Comparison of ENCODE assay signal across 20 cellular contexts in genomic region chr11:60305906-60306619, GRCh38. TPM values are rescaled to one million over a fixed set of nuclear protein-coding genes. Genes with fewer than 3 reads are reported as not detected.
DNase-seq lines count a peak whose midpoint lies in the region; ATAC-seq and TF ChIP-seq lines count a peak whose summit lies in the region.
"Had no signal": no experiment of that assay in that cellular context is flagged by ENCODE, and none has a peak within 500 bp of the region (broad histone marks: within the 10 kb centered on the region; RNA-seq: fewer than 3 reads in every experiment).

No MANE protein-coding gene starts in this region.

- WGBS in prostate gland, result 66% methylated on average over 3 of the region's 3 CpGs

- H3K9me3 Mint-ChIP-seq in HFFc6 (peaks cover 29% of the 10 kb centered on the region), natural killer cell (no peaks in the 10 kb centered on the region)
- no peaks in the 10 kb centered on the region for H3K9me3 Mint-ChIP-seq in stimulated activated memory B cell treated with anti-CD40 and anti-IgM and Interleukin-4, amounts not matched to agents 10 μg/mL and 1 μg/mL and 100 μg/mL, for 72 hours

- H3K27ac ChIP-seq in prostate gland, result no peak overlapping the region
- H3K27ac ChIP-seq: right atrium auricular region, thoracic aorta had no signal

- ATAC-seq in SK-N-SH treated with all-trans-retinoic acid at 6 μM for 48 hours (peak; percentile 33; the same call in 1 of the 3 replicates), natural killer cell (no peak)
- no peak for ATAC-seq in stimulated activated memory B cell treated with anti-CD40 and anti-IgM and Interleukin-4, amounts not matched to agents 10 μg/mL and 1 μg/mL and 100 μg/mL, for 72 hours
- ATAC-seq: activated CD4-positive, alpha-beta T cell treated with anti-CD3 and anti-CD28 coated beads for 36 hours; Right ventricle myocardium inferior had no signal

- no peak for TF ChIP-seq CTCF in HFFc6 (IDR thresholded peaks at IDR 0.05)
- TF ChIP-seq CTCF in fibroblast of villous mesenchyme (IDR thresholded peaks at IDR 0.05; ENCODE audit: insufficient read depth, low read depth, low read length), result no peak
- TF ChIP-seq CTCF in natural killer cell (IDR thresholded peaks at IDR 0.05), result no peak
- no peak for TF ChIP-seq CTCF in prostate gland (IDR thresholded peaks at IDR 0.05)

- H3K4me3 Mint-ChIP-seq in HFFc6 (peak overlapping the region; percentile 11; the same call in 1 of the 2 replicates), natural killer cell (no peak overlapping the region)
- H3K4me3 Mint-ChIP-seq in stimulated activated memory B cell treated with anti-CD40 and anti-IgM and Interleukin-4, amounts not matched to agents 10 μg/mL and 1 μg/mL and 100 μg/mL, for 72 hours, result no peak overlapping the region
- H3K4me3 Mint-ChIP-seq: activated CD4-positive, alpha-beta T cell treated with anti-CD3 and anti-CD28 coated beads for 36 hours had no signal

- TF ChIP-seq POLR2A in prostate gland (IDR thresholded peaks at IDR 0.05), result no peak

- intact Hi-C loops in natural killer cell (cut with micrococcal nuclease), result no loop called here
- intact Hi-C loops in prostate gland (cut with DNase I), result no loop called here

- H3K4me1 Mint-ChIP-seq in HFFc6 (ENCODE audit: low read depth) (peaks cover 4% of the 10 kb centered on the region; the same call in 1 of the 2 replicates), natural killer cell (no peaks in the 10 kb centered on the region)
- peaks cover 36% of the 10 kb centered on the region for H3K4me1 Mint-ChIP-seq in stimulated activated memory B cell treated with anti-CD40 and anti-IgM and Interleukin-4, amounts not matched to agents 10 μg/mL and 1 μg/mL and 100 μg/mL, for 72 hours

- H3K4me3 ChIP-seq in fibroblast of villous mesenchyme (ENCODE audit: low read depth, low read length), result no peak overlapping the region
- H3K4me3 ChIP-seq in prostate gland, result no peak overlapping the region
- H3K4me3 ChIP-seq: lung, right atrium auricular region, thoracic aorta had no signal

- H3K27ac Mint-ChIP-seq in HFFc6 (peak overlapping the region; percentile 11; the same call in 1 of the 2 replicates), natural killer cell (no peak overlapping the region)
- peak overlapping the region; percentile 93 for H3K27ac Mint-ChIP-seq in stimulated activated memory B cell treated with anti-CD40 and anti-IgM and Interleukin-4, amounts not matched to agents 10 μg/mL and 1 μg/mL and 100 μg/mL, for 72 hours
- H3K27ac Mint-ChIP-seq: activated CD4-positive, alpha-beta T cell treated with anti-CD3 and anti-CD28 coated beads for 36 hours had no signal

- DNase-seq in HFFc6 (peak; percentile 10), fibroblast of villous mesenchyme (ENCODE audit: low read depth) (peak; percentile 2), natural killer cell (no peak), prostate gland (ENCODE audit: low spot score) (no peak)
- DNase-seq in activated CD4-positive, CD25-positive, alpha-beta regulatory T cell (lab: John Stamatoyannopoulos, UW), result no peak
- DNase-seq: activated CD4-positive, alpha-beta T cell treated with anti-CD3 and anti-CD28 coated beads for 36 hours; activated CD8-positive, alpha-beta memory T cell treated with anti-CD3 and anti-CD28 coated beads, Interleukin-2, amount 50 U/mL, for 48 hours; activated naive CD4-positive, alpha-beta T cell treated with Interleukin-2 at 50 U/mL for 16 hours; C1 segment of cervical spinal cord; IMR-90; NCI-H1092; stimulated activated CD4-positive, alpha-beta T cell treated with anti-CD3 and anti-CD28 coated beads, Interleukin-1b, Interleukin-23, amount 100 ng/mL, for 48 hours had no signal

- no peaks in the 10 kb centered on the region for H3K36me3 ChIP-seq in prostate gland
- H3K36me3 ChIP-seq: right atrium auricular region, thoracic aorta had no signal

- H3K27me3 Mint-ChIP-seq in HFFc6 (ENCODE audit: insufficient read depth) (0 out of 2 replicates have a peak, but pooled peaks cover 1% of the 10 kb centered on the region), natural killer cell (ENCODE audit: low read depth in 2 of 2) (peaks cover 5 to 24% of the 10 kb centered on the region in 2 donors)
- no peaks in the 10 kb centered on the region for H3K27me3 Mint-ChIP-seq in stimulated activated memory B cell treated with anti-CD40 and anti-IgM and Interleukin-4, amounts not matched to agents 10 μg/mL and 1 μg/mL and 100 μg/mL, for 72 hours

- no peaks in the 10 kb centered on the region for H3K27me3 ChIP-seq in prostate gland (replicated peaks; ENCODE audit: insufficient read depth)
- H3K27me3 ChIP-seq: right atrium auricular region had no signal

- no peaks in the 10 kb centered on the region for H3K36me3 Mint-ChIP-seq in HFFc6 (ENCODE audit: low read depth)
- H3K36me3 Mint-ChIP-seq in stimulated activated memory B cell treated with anti-CD40 and anti-IgM and Interleukin-4, amounts not matched to agents 10 μg/mL and 1 μg/mL and 100 μg/mL, for 72 hours, result no peaks in the 10 kb centered on the region
- no peaks in the 10 kb centered on the region for H3K36me3 Mint-ChIP-seq in natural killer cell

- H3K9me3 ChIP-seq in prostate gland, result no peaks in the 10 kb centered on the region
- H3K9me3 ChIP-seq: right atrium auricular region, thoracic aorta had no signal

- no peaks in the 10 kb centered on the region for H3K4me1 ChIP-seq in prostate gland (replicated peaks)
- H3K4me1 ChIP-seq: right atrium auricular region had no signal

TF ChIP-seq in SK-N-SH treated with all-trans-retinoic acid at 6 μM for 48 hours, 23 proteins besides CTCF, POLR2A, EP300 and RAD21:
- TF ChIP-seq PPARA (CRISPR knock-in tag; IDR thresholded peaks at IDR 0.05; ENCODE audit: borderline replicate concordance), result no peak
- no peak for TF ChIP-seq ARNTL (CRISPR knock-in tag; IDR thresholded peaks at IDR 0.05; ENCODE audit: borderline replicate concordance, low read depth)
- no peak for TF ChIP-seq OSR1 (CRISPR knock-in tag; IDR thresholded peaks at IDR 0.05)

RNA-seq across cellular contexts. Expression of gene MS4A6E, which starts 21.0 kb away (rescaled TPM):
- not detected for total RNA-seq in HFFc6 (2021; fragmentation: NEBNext Ultra II Directional; extraction: Animal tissue kit (Norgen Biotek cat#: 25700))
- total RNA-seq in fibroblast of villous mesenchyme (not detected in 2 replicates), natural killer cell (not detected), prostate gland (1 to 10 TPM in 1 of 2 donors, not detected in 1; 1.4 TPM)
- total RNA-seq: activated CD4-positive, alpha-beta T cell treated with anti-CD3 and anti-CD28 coated beads for 36 hours; H1; IMR-90; right atrium auricular region; Right ventricle myocardium inferior; T-helper 2 cell treated with Interferon-gamma antibody and Interleukin-4, amounts not matched to agents 100 ng/mL and 5 ng/mL, for 36 hours; thoracic aorta had no signal

RNA-seq across cellular contexts. Expression of gene MS4A4A, which starts 25.6 kb away (rescaled TPM):
- not detected for total RNA-seq in HFFc6 (2021; fragmentation: NEBNext Ultra II Directional; extraction: Animal tissue kit (Norgen Biotek cat#: 25700))
- total RNA-seq in fibroblast of villous mesenchyme (not detected in 2 replicates), natural killer cell (1 to 10 TPM in 2 of 3 donors, under 1 TPM in 1; 0.71 to 1.6 (median 1.2) TPM), prostate gland (10 to 100 TPM in 1 of 2 donors, 1 to 10 TPM in 1; 2.1 to 10.6 TPM)
- total RNA-seq: activated CD4-positive, alpha-beta T cell treated with anti-CD3 and anti-CD28 coated beads for 36 hours; H1; IMR-90; T-helper 2 cell treated with Interferon-gamma antibody and Interleukin-4, amounts not matched to agents 100 ng/mL and 5 ng/mL, for 36 hours had no signal

Comparison
In these comparisons a context has a peak if more than half of its experiments do, and no peak if none do; other contexts are left out.
1. DNase-seq: peak in HFFc6 (single experiment) and fibroblast of villous mesenchyme (single experiment); none in natural killer cell (single experiment), prostate gland (single experiment) and activated CD4-positive, CD25-positive, alpha-beta regulatory T cell (0 of 4).
2. H3K27ac Mint-ChIP-seq: peak in HFFc6 (single experiment) and stimulated activated memory B cell treated with anti-CD40 and anti-IgM and Interleukin-4, amounts not matched to agents 10 μg/mL and 1 μg/mL and 100 μg/mL, for 72 hours (single experiment); none in natural killer cell (0 of 2).